13 cellular contexts compared by ENCODE assay signal in the genomic region with DNA sequence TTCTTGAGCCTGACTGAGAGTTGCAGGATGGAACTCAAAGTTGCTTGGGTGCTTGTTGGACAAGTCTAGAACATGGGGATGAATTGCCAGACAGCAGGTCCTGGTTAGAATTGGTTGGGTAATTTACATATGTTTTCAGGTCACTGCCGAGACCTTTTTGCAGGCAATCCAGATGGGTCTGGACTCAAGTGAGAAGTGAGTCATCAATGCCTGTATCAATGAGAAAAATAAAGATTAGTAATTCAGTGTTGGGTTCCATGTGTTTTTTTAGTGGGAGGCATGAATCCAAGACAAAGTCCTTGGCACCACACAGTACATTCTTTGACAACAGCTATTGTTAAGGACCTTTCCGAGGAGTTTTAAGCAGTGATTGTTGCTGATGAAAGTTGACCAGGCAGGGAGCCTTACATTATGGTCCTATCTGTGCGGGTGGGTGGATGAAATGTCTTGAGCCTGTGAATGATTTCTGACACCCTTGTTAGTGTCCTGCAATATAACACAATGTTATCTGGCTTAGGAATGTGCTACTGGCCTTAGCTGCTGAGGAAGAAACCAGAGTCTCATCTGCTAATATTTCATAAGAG.
DNase-seq lines count a peak whose midpoint lies in the region; TF ChIP-seq lines count a peak whose summit lies in the region.
"Had no signal": no experiment of that assay in that cellular context is flagged by ENCODE, and none has a peak within 500 bp of the region (broad histone marks: within the 10 kb centered on the region; RNA-seq: fewer than 3 reads in every experiment).

No MANE protein-coding gene starts in this region.

- WGBS in esophagus muscularis mucosa, result 65% methylated on average over 3 of the region's 3 CpGs

- H3K36me3 ChIP-seq in esophagus muscularis mucosa, result no peaks in the 10 kb centered on the region

- H3K4me3 ChIP-seq in esophagus muscularis mucosa, result no peak overlapping the region
- H3K4me3 ChIP-seq in fibroblast of pulmonary artery (replicated peaks; ENCODE audit: low read depth, low read length), result no peak overlapping the region

- H3K4me1 ChIP-seq in esophagus muscularis mucosa, result peaks cover 4 to 16% (median 9%) of the 10 kb centered on the region in 4 donors

- no peak for TF ChIP-seq POLR2A in esophagus muscularis mucosa (IDR thresholded peaks at IDR 0.05; ENCODE audit: low read depth)

- TF ChIP-seq CTCF in esophagus muscularis mucosa (IDR thresholded peaks at IDR 0.05) (no peak), fibroblast of pulmonary artery (IDR thresholded peaks at IDR 0.05; ENCODE audit: low read length, missing control alignments) (no peak)

- H3K9me3 ChIP-seq in esophagus muscularis mucosa, result no peaks in the 10 kb centered on the region
- H3K9me3 ChIP-seq: Caco-2 had no signal

- no peak overlapping the region for H3K27ac ChIP-seq in esophagus muscularis mucosa (replicated peaks in 1 of 4)
- H3K27ac ChIP-seq: 22Rv1 had no signal

- no peaks in the 10 kb centered on the region for H3K27me3 ChIP-seq in esophagus muscularis mucosa

- DNase-seq in DMS53 (lab: John Stamatoyannopoulos, UW) (peak; percentile 3), DMS53 treated with DMSO at 0.1 percent for 48 hours (lab: John Stamatoyannopoulos, UW; ENCODE audit: unreplicated experiment) (no peak), esophagus muscularis mucosa (ENCODE audit: extremely low spot score) (peak; percentile 66), fibroblast of pulmonary artery (ENCODE audit: low read depth) (peak; percentile 11), DMS153 treated with DMSO at 0.1 percent for 48 hours (lab: John Stamatoyannopoulos, UW; ENCODE audit: unreplicated experiment) (no peak), NCI-H524 treated with DMSO at 0.1 percent for 48 hours (lab: John Stamatoyannopoulos, UW) (no peak)
- DNase-seq in activated CD8-positive, alpha-beta memory T cell treated with anti-CD3 and anti-CD28 coated beads for 24 hours, result no peak
- DNase-seq: Caco-2; CD8-positive, alpha-beta T cell; DMS79; HCEC 1CT; HFFc6 had no signal

- intact Hi-C loops in esophagus muscularis mucosa (cut with DNase I), result no loop called here

- TF ChIP-seq EP300 in esophagus muscularis mucosa (IDR thresholded peaks at IDR 0.05), result no peak

Comparison
In these comparisons a context has a peak if more than half of its experiments do, and no peak if none do; other contexts are left out.
1. DNase-seq: peak in DMS53 (single experiment), esophagus muscularis mucosa (single experiment) and fibroblast of pulmonary artery (single experiment); none in DMS53 treated with DMSO at 0.1 percent for 48 hours (single experiment), DMS153 treated with DMSO at 0.1 percent for 48 hours (single experiment), activated CD8-positive, alpha-beta memory T cell treated with anti-CD3 and anti-CD28 coated beads for 24 hours (single experiment) and NCI-H524 treated with DMSO at 0.1 percent for 48 hours (single experiment).